In the genomic region with DNA sequence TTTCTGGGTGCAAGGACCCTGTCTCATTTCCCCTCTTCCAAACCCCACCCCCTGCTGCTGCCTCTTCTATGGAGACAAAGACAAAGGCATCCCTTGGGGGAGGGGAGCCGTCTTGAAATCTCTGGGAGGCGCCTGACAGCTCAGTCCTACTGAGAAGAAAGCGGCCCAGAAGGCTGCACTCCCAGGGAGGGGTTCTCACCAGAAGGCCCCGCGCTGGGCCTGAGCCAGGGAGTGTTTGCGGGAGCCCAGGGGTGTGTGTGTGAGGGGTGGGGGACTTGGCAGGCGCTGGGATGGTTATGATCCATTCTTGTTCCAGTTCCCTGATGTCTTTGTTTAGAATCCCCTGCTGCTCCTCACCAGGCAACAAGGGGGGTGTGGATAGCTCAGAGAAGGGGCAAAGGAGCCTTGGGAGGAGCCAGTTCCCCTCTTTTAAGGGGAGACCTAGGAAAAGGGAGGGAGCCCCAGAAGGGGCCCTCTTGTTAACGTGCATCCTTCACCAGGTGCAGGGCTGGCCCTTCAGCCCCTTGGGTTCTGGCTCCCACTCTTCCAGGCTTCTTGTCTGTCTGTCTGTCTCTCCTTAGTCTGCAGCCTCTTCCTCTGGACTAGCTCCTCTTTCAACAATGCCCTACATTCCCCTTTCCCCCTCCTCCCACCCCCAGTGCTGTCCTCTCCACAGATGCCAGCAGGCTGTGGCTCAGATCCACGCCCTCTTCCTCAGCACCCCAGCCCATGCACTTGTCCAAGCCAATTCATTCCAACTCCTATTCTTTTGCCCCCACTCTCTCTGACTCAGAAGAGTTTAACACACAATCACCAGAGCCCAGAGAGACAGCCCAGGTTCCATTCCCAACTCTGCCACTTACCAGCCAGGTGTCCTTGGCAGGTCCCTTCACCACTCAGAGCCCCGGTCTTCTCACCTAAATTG, we compare ENCODE assay signal across 22 cellular contexts. TPM values are rescaled to one million over a fixed set of nuclear protein-coding genes. Genes with fewer than 3 reads are reported as not detected.
A peak's percentile ranks its signal among the peaks of the same experiment; 100 is the strongest.
DNase-seq lines count a peak whose midpoint lies in the region; ATAC-seq and TF ChIP-seq lines count a peak whose summit lies in the region.
"Had no signal": no experiment of that assay in that cellular context is flagged by ENCODE, and none has a peak within 500 bp of the region (broad histone marks: within the 10 kb centered on the region; RNA-seq: fewer than 3 reads in every experiment).

No MANE protein-coding gene starts in this region.

- H3K4me2 ChIP-seq in GM23338 (peak overlapping the region; percentile 55), smooth muscle cell (no peak overlapping the region)

- H3K36me3 ChIP-seq in A673 (ENCODE audit: insufficient read depth, low read length, poor library complexity, severe bottlenecking) (no peaks in the 10 kb centered on the region), GM23338 (ENCODE audit: insufficient read depth) (no peaks in the 10 kb centered on the region), smooth muscle cell (ENCODE audit: low read depth) (no peaks in the 10 kb centered on the region)
- H3K36me3 ChIP-seq: gastroesophageal sphincter, ovary had no signal

- H4K20me1 ChIP-seq in GM23338 (replicated peaks; ENCODE audit: insufficient read depth) (no peaks in the 10 kb centered on the region), smooth muscle cell (ENCODE audit: low read depth) (no peaks in the 10 kb centered on the region)

- H3K4me3 Mint-ChIP-seq in GM23338 (no peak overlapping the region), brain (peak overlapping the region in 3 of 5 experiments; percentile 12 to 28 (median 28))
- H3K4me3 Mint-ChIP-seq: activated naive CD8-positive, alpha-beta T cell treated with anti-CD3 and anti-CD28 coated beads for 36 hours; B cell; dendritic cell treated with granulocyte-macrophage colony-stimulating factor and Interleukin-4, amounts not matched to agents 40 ng/mL and 50 ng/mL, for 4 days had no signal

- H3K27ac Mint-ChIP-seq in GM23338, result no peak overlapping the region
- peak overlapping the region; percentile 9 to 99 (median 93) for H3K27ac Mint-ChIP-seq in brain
- H3K27ac Mint-ChIP-seq: activated naive CD8-positive, alpha-beta T cell treated with anti-CD3 and anti-CD28 coated beads for 36 hours; B cell; dendritic cell treated with granulocyte-macrophage colony-stimulating factor and Interleukin-4, amounts not matched to agents 40 ng/mL and 50 ng/mL, for 4 days had no signal

- BruUV-seq in A673 (replicated peaks; lab: Mats Ljungman, UMichigan), result no TSS peak

- peaks cover 4% of the 10 kb centered on the region for H3K4me1 ChIP-seq in A673 (ENCODE audit: insufficient read depth, low read length, poor library complexity, severe bottlenecking)
- peaks cover 13% of the 10 kb centered on the region for H3K4me1 ChIP-seq in GM23338 (ENCODE audit: insufficient read depth)
- peaks cover 10% of the 10 kb centered on the region for H3K4me1 ChIP-seq in smooth muscle cell (ENCODE audit: low read depth)

- POLR2A ChIA-PET in A673 (lab: Charles Lee; ENCODE audit: low non-redundant PET), result no interaction called here

- no peaks in the 10 kb centered on the region for H3K9me3 Mint-ChIP-seq in GM23338
- H3K9me3 Mint-ChIP-seq in brain, result peaks cover 0 to 22% (median 10%) of the 10 kb centered on the region in 5 experiments
- H3K9me3 Mint-ChIP-seq: activated naive CD8-positive, alpha-beta T cell treated with anti-CD3 and anti-CD28 coated beads for 36 hours; dendritic cell treated with granulocyte-macrophage colony-stimulating factor and Interleukin-4, amounts not matched to agents 40 ng/mL and 50 ng/mL, for 4 days had no signal

- intact Hi-C loops in A673 (cut with micrococcal nuclease; ENCODE audit: unreplicated experiment), result no loop called here

- H3K4me1 Mint-ChIP-seq in GM23338 (peaks cover 26% of the 10 kb centered on the region), brain (peaks cover 57% of the 10 kb centered on the region)
- H3K4me1 Mint-ChIP-seq: activated naive CD8-positive, alpha-beta T cell treated with anti-CD3 and anti-CD28 coated beads for 36 hours; B cell had no signal

- H3K27ac ChIP-seq in A673 (ENCODE audit: low read depth, low read length, poor library complexity, severe bottlenecking) (no peak overlapping the region), GM23338 (ENCODE audit: low read depth) (no peak overlapping the region), smooth muscle cell (ENCODE audit: low read depth) (no peak overlapping the region)
- H3K27ac ChIP-seq: gastroesophageal sphincter, ovary, VCaP had no signal

- H3K27me3 ChIP-seq in A673 (replicated peaks; ENCODE audit: insufficient read depth, low read depth, low read length, poor library complexity), result no peaks in the 10 kb centered on the region
- H3K27me3 ChIP-seq in GM23338 (ENCODE audit: insufficient read depth), result no peaks in the 10 kb centered on the region
- peaks cover 7% of the 10 kb centered on the region for H3K27me3 ChIP-seq in smooth muscle cell (ENCODE audit: low read depth)
- H3K27me3 ChIP-seq: gastroesophageal sphincter, ovary had no signal

- H3K4me3 ChIP-seq in A673 (ENCODE audit: low read depth, low read length, poor library complexity, severe bottlenecking) (no peak overlapping the region), GM23338 (peak overlapping the region; percentile 37; the same call in 1 of the 2 replicates), smooth muscle cell (no peak overlapping the region)
- H3K4me3 ChIP-seq: gastroesophageal sphincter, GM12878, ovary had no signal

- 56% methylated on average over 10 of the region's 10 CpGs for WGBS in smooth muscle cell (ENCODE audit: low lambda C conversion rate)

- H3K9ac ChIP-seq in smooth muscle cell (ENCODE audit: low read depth), result no peak overlapping the region

- TF ChIP-seq CTCF in A673 (conservative IDR thresholded peaks at IDR 0.05; ENCODE audit: low read depth, low read length), result no peak
- no peak for TF ChIP-seq CTCF in GM23338 (conservative IDR thresholded peaks at IDR 0.05; ENCODE audit: low read depth in 2 of 2)
- TF ChIP-seq CTCF in brain (conservative IDR thresholded peaks at IDR 0.05), result no peak
- no peak for TF ChIP-seq CTCF in smooth muscle cell (IDR thresholded peaks at IDR 0.05; ENCODE audit: borderline replicate concordance, insufficient read depth, poor library complexity, severe bottlenecking)

- ATAC-seq in GM23338 (peak; percentile 86), GM18519 (IDR thresholded peaks at IDR 0.05; ENCODE audit: low FRiP score, unreplicated experiment) (no peak), GM18867 (IDR thresholded peaks at IDR 0.05; ENCODE audit: unreplicated experiment) (no peak)
- ATAC-seq: GM12878, left ventricle myocardium superior had no signal

- H3K27me3 Mint-ChIP-seq in GM23338 (ENCODE audit: insufficient read depth, low read depth, poor library complexity), result peaks cover 13% of the 10 kb centered on the region
- peaks cover 9% of the 10 kb centered on the region for H3K27me3 Mint-ChIP-seq in brain
- H3K27me3 Mint-ChIP-seq: activated naive CD8-positive, alpha-beta T cell treated with anti-CD3 and anti-CD28 coated beads for 36 hours; dendritic cell treated with granulocyte-macrophage colony-stimulating factor and Interleukin-4, amounts not matched to agents 40 ng/mL and 50 ng/mL, for 4 days had no signal

- peak overlapping the region; percentile 90 for H2AFZ ChIP-seq in GM23338
- no peak overlapping the region for H2AFZ ChIP-seq in smooth muscle cell (ENCODE audit: low read depth)

- H3K36me3 Mint-ChIP-seq in GM23338 (ENCODE audit: low read depth) (no peaks in the 10 kb centered on the region), brain (no peaks in the 10 kb centered on the region)
- H3K36me3 Mint-ChIP-seq: activated naive CD8-positive, alpha-beta T cell treated with anti-CD3 and anti-CD28 coated beads for 36 hours had no signal

- H3K9me2 ChIP-seq in GM23338 (ENCODE audit: insufficient read depth), result no peaks in the 10 kb centered on the region

- CTCF ChIA-PET in A673 (lab: Charles Lee), result no interaction called here

- DNase-seq in A673 (ENCODE audit: low spot score), result peak; percentile 32
- peak; percentile 58 for DNase-seq in GM23338 (ENCODE audit: low spot score)
- peak; percentile 75 for DNase-seq in mesenteric fat pad (ENCODE audit: low spot score)
- no peak for DNase-seq in smooth muscle cell (lab: John Stamatoyannopoulos, UW; ENCODE audit: unreplicated experiment)
- DNase-seq: activated CD4-positive, alpha-beta T cell treated with anti-CD3 and anti-CD28 coated beads, Interleukin-2, amount 50 U/mL, for 4 hours; activated naive CD8-positive, alpha-beta T cell treated with anti-CD3 and anti-CD28 coated beads for 36 hours; Calu3; GF-D8; Karpas-422; left ventricle myocardium superior; NCI-H1105; ovary; SHP77; stimulated activated CD4-positive, alpha-beta T cell treated with anti-CD3 and anti-CD28 coated beads, Interleukin-4, amount 100 ng/mL, for 24 hours had no signal

- H3K79me2 ChIP-seq in GM23338 (replicated peaks; ENCODE audit: insufficient read depth) (no peaks in the 10 kb centered on the region), smooth muscle cell (ENCODE audit: low read depth) (no peaks in the 10 kb centered on the region)

- H3F3A ChIP-seq in GM23338 (replicated peaks; ENCODE audit: low read depth) (no peaks in the 10 kb centered on the region), smooth muscle cell (ENCODE audit: low read depth) (no peaks in the 10 kb centered on the region)

- no peaks in the 10 kb centered on the region for H3K9me3 ChIP-seq in A673 (ENCODE audit: low read depth, low read length, poor library complexity, severe bottlenecking)
- no peaks in the 10 kb centered on the region for H3K9me3 ChIP-seq in smooth muscle cell (replicated peaks; ENCODE audit: low read depth)
- H3K9me3 ChIP-seq: gastroesophageal sphincter, ovary had no signal

TF ChIP-seq in GM23338, 12 proteins besides CTCF, POLR2A, EP300 and RAD21 (continues in another document):
- no peak for TF ChIP-seq NANOG (IDR thresholded peaks at IDR 0.05; ENCODE audit: borderline replicate concordance)
- TF ChIP-seq, protein P1, sequence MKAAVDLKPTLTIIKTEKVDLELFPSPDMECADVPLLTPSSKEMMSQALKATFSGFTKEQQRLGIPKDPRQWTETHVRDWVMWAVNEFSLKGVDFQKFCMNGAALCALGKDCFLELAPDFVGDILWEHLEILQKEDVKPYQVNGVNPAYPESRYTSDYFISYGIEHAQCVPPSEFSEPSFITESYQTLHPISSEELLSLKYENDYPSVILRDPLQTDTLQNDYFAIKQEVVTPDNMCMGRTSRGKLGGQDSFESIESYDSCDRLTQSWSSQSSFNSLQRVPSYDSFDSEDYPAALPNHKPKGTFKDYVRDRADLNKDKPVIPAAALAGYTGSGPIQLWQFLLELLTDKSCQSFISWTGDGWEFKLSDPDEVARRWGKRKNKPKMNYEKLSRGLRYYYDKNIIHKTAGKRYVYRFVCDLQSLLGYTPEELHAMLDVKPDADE (IDR thresholded peaks at IDR 0.05), result no peak
- no peak for TF ChIP-seq STAT1 (IDR thresholded peaks at IDR 0.05; ENCODE audit: unreplicated experiment)
- TF ChIP-seq CREB1 (CRISPR knock-in tag; IDR thresholded peaks at IDR 0.05; ENCODE audit: low read depth), result no peak

RNA-seq across cellular contexts. Expression of a gene that starts 45.4 kb away (rescaled TPM):
- total RNA-seq in A673 (2021), result 29.0 and 33.1 TPM in 2 replicates
- 74.8 and 79.7 TPM in 2 replicates for total RNA-seq in GM23338 (2014; rRNA removed; shearing (Covaris generic))
- polyA plus RNA-seq in GM23338 (2016; fragmentation: Nextera tagmentation; extraction: Ambion mirVana), result 35.5 and 37.5 TPM in 2 replicates
- polyA plus RNA-seq in brain (ENCODE audit: insufficient read depth, low read depth, low replicate concordance), result 19.7 TPM
- total RNA-seq in mesenteric fat pad, result 26.3 TPM
- total RNA-seq in smooth muscle cell, result 24.6 and 25.3 TPM in 2 replicates
- polyA plus RNA-seq in smooth muscle cell, result 29.0 and 31.9 TPM in 2 replicates
